ENCODE assay signal across 1 cellular context in the genomic region with DNA sequence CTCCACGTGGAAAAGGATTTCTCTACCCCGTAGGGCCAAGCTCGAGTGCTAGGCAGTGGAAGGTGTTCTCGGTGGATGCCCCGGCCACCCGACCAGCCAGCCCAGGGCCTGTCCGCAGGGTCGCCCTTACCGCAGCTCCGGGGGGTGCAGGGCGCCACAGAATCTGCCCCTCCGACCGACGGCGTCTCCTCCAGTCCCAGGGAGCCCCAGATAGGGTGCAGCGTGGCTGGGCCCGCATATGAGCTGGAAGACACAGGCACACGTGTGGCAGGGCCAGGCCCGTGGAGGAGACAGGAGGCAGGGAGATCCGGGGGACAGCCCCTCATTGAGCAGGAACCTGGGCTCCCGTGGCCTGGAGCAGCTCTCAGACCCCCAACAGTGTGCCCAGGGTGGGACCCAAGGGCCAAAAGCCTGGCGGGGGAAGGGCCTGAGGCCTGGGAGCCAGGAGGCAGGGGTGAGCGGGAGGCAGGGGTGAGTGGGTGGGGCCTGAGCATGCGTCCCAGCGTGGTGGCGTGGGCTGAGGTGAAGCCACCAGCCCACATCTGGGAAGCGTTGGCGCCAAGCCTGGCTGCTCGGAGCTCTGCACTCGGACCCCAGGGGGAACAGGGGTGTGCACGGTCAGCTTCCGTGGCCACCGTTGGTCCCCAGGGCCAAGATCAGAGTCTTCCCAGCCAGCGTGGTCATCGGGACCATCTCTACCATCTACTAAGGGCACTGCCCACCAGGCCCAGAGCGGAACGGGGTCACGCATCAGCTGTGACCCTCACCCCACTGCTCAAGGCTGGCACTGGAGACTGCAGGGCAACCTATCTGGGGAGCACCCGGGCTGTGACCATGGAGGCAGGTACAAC.
TF ChIP-seq lines count a peak whose summit lies in the region.

No MANE protein-coding gene starts in this region.

TF ChIP-seq in H1, 55 proteins besides CTCF, POLR2A, EP300 and RAD21:
- TF ChIP-seq CEBPB (IDR thresholded peaks at IDR 0.05; ENCODE audit: low read depth, low read length) (no peak), CBX5 (IDR thresholded peaks at IDR 0.05; ENCODE audit: low read depth, low read length) (no peak), SRF (IDR thresholded peaks at IDR 0.05; ENCODE audit: low read depth, low read length) (no peak), POLR2AphosphoS5 (IDR thresholded peaks at IDR 0.05; ENCODE audit: low read depth, low read length) (no peak), NANOG (IDR thresholded peaks at IDR 0.05; ENCODE audit: insufficient read depth, low read depth, low read length, poor library complexity, severe bottlenecking) (no peak), CREB1 (IDR thresholded peaks at IDR 0.05) (no peak), PHF8 (conservative IDR thresholded peaks at IDR 0.05; ENCODE audit: low read depth, low read length) (no peak), EZH2 (IDR thresholded peaks at IDR 0.05; ENCODE audit: low read depth, low read length, severe bottlenecking) (no peak), NRF1 (IDR thresholded peaks at IDR 0.05; ENCODE audit: low read depth, low read length) (no peak), CTBP2 (IDR thresholded peaks at IDR 0.05; ENCODE audit: borderline replicate concordance, insufficient read depth, insufficient read length, low read length) (no peak), SIN3A (conservative IDR thresholded peaks at IDR 0.05 in 1 of 2, IDR thresholded peaks at IDR 0.05 in 1 of 2; ENCODE audit: low read depth in 1 of 2, low read length in 2 of 2) (no peak), SP2 (IDR thresholded peaks at IDR 0.05; ENCODE audit: low read length) (no peak), YY1 (IDR thresholded peaks at IDR 0.05; ENCODE audit: low read depth, low read length) (no peak), JUN (IDR thresholded peaks at IDR 0.05; ENCODE audit: low read depth, low read length) (no peak), CHD1 (IDR thresholded peaks at IDR 0.05; ENCODE audit: low read depth, low read length) (no peak), TEAD4 (IDR thresholded peaks at IDR 0.05; ENCODE audit: low read depth, low read length) (no peak), GTF2F1 (IDR thresholded peaks at IDR 0.05; ENCODE audit: borderline replicate concordance, low read depth, low read length) (no peak), CHD7 (IDR thresholded peaks at IDR 0.05; ENCODE audit: insufficient replicate concordance, low read length) (no peak)
- TF ChIP-seq, protein P1, sequence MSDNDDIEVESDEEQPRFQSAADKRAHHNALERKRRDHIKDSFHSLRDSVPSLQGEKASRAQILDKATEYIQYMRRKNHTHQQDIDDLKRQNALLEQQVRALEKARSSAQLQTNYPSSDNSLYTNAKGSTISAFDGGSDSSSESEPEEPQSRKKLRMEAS (IDR thresholded peaks at IDR 0.05), result no peak
